7 cellular contexts compared by ENCODE assay signal in genomic region chrX:101385795-101386541, GRCh38. TPM values are rescaled to one million over a fixed set of nuclear protein-coding genes. Genes with fewer than 3 reads are reported as not detected.
A peak's percentile ranks its signal among the peaks of the same experiment; 100 is the strongest.
DNase-seq lines count a peak whose midpoint lies in the region; ATAC-seq and TF ChIP-seq lines count a peak whose summit lies in the region.

TSS of gene BTK (minus strand) at chrX:101386191. CDS start at chrX:101375284, 10,907 bp downstream.

- no peaks in the 10 kb centered on the region for H3K27me3 ChIP-seq in Peyer's patch
- H3K27me3 ChIP-seq in aorta (ENCODE audit: control insufficient read depth in 1 of 2, insufficient read depth in 2 of 2, low read length in 1 of 2) = no peaks in the 10 kb centered on the region

- H3K4me1 Mint-ChIP-seq in stimulated activated memory B cell treated with anti-CD40 and anti-IgM and Interleukin-4, amounts not matched to agents 10 μg/mL and 1 μg/mL and 100 μg/mL, for 72 hours = peaks cover 17% of the 10 kb centered on the region

- ATAC-seq in GM19035 (IDR thresholded peaks at IDR 0.05; ENCODE audit: unreplicated experiment) = peak; percentile 62
- peak; percentile 73 for ATAC-seq in HG02943 (IDR thresholded peaks at IDR 0.05; ENCODE audit: low read depth, unreplicated experiment)
- peak; percentile 87 for ATAC-seq in stimulated activated memory B cell treated with anti-CD40 and anti-IgM and Interleukin-4, amounts not matched to agents 10 μg/mL and 1 μg/mL and 100 μg/mL, for 72 hours
- no peak for ATAC-seq in aorta (ENCODE audit: low FRiP score)

- peaks cover 10% of the 10 kb centered on the region for H3K36me3 Mint-ChIP-seq in stimulated activated memory B cell treated with anti-CD40 and anti-IgM and Interleukin-4, amounts not matched to agents 10 μg/mL and 1 μg/mL and 100 μg/mL, for 72 hours

- peak within 1 kb of the TSS; percentile 94 for H3K4me3 Mint-ChIP-seq in stimulated activated memory B cell treated with anti-CD40 and anti-IgM and Interleukin-4, amounts not matched to agents 10 μg/mL and 1 μg/mL and 100 μg/mL, for 72 hours

- TF ChIP-seq CTCF in Peyer's patch (IDR thresholded peaks at IDR 0.05) = no peak

- no peaks in the 10 kb centered on the region for H3K4me1 ChIP-seq in Peyer's patch
- peaks cover 0 to 2% of the 10 kb centered on the region in 2 donors for H3K4me1 ChIP-seq in aorta (ENCODE audit: control insufficient read depth in 1 of 2, insufficient read depth in 2 of 2, low read length in 2 of 2)

- H3K36me3 ChIP-seq in Peyer's patch = no peaks in the 10 kb centered on the region
- H3K36me3 ChIP-seq in aorta (ENCODE audit: control insufficient read depth in 1 of 2, insufficient read depth in 2 of 2, low read length in 1 of 2) = no peaks in the 10 kb centered on the region

- DNase-seq in Peyer's patch (peak in 2 of 3 donors; percentile 63 to 66), aorta (no peak), ureter (ENCODE audit: low spot score) (no peak), superior temporal gyrus (ENCODE audit: extremely low spot score) (no peak)

- TF ChIP-seq POLR2A in Peyer's patch (IDR thresholded peaks at IDR 0.05) = no peak

- H3K27me3 Mint-ChIP-seq in stimulated activated memory B cell treated with anti-CD40 and anti-IgM and Interleukin-4, amounts not matched to agents 10 μg/mL and 1 μg/mL and 100 μg/mL, for 72 hours = no peaks in the 10 kb centered on the region

- peak within 1 kb of the TSS in 2 of 4 donors; percentile 46 to 65 for H3K27ac ChIP-seq in Peyer's patch
- H3K27ac ChIP-seq in aorta (ENCODE audit: low read depth in 1 of 2, low read length in 2 of 2) = no peak within 1 kb of the TSS

- H3K9me3 Mint-ChIP-seq in stimulated activated memory B cell treated with anti-CD40 and anti-IgM and Interleukin-4, amounts not matched to agents 10 μg/mL and 1 μg/mL and 100 μg/mL, for 72 hours = no peaks in the 10 kb centered on the region

- intact Hi-C loops in aorta (cut with DNase I) = no loop called here

- WGBS in aorta, 2 donors = 76 to 80% methylated on average over 9 of the region's 9 CpGs

- H3K4me3 ChIP-seq in Peyer's patch = peak within 1 kb of the TSS in 3 of 4 donors; percentile 11 to 26 (median 18)
- H3K4me3 ChIP-seq in aorta (ENCODE audit: low read length in 2 of 2) = no peak within 1 kb of the TSS

- H3K9me3 ChIP-seq in Peyer's patch = no peaks in the 10 kb centered on the region
- no peaks in the 10 kb centered on the region for H3K9me3 ChIP-seq in aorta (ENCODE audit: control insufficient read depth, low read length)

- H3K27ac Mint-ChIP-seq in stimulated activated memory B cell treated with anti-CD40 and anti-IgM and Interleukin-4, amounts not matched to agents 10 μg/mL and 1 μg/mL and 100 μg/mL, for 72 hours = peak within 1 kb of the TSS; percentile 96

RNA-seq across cellular contexts. Expression of gene BTK, which starts in this region (rescaled TPM):
- total RNA-seq in Peyer's patch = 10 to 100 TPM in 1 of 4 donors, 1 to 10 TPM in 2, not detected in 1; 1.4 to 66.8 (median 6.0) TPM
- total RNA-seq in aorta = 10 to 100 TPM in 1 of 2 donors, 1 to 10 TPM in 1; 7.8 to 21.0 TPM
- polyA plus RNA-seq in aorta = 1 to 10 TPM; 3.7 to 4.4 TPM
- total RNA-seq in ureter = 7.9 TPM

Comparison
In these comparisons a context has a peak if more than half of its experiments do, and no peak if none do; other contexts are left out.
1. DNase-seq: peak in Peyer's patch (2 of 3); none in aorta (0 of 2), ureter (single experiment) and superior temporal gyrus (single experiment).
2. H3K4me3 ChIP-seq: peak in Peyer's patch (3 of 4); none in aorta (0 of 2).